In the genomic region with DNA sequence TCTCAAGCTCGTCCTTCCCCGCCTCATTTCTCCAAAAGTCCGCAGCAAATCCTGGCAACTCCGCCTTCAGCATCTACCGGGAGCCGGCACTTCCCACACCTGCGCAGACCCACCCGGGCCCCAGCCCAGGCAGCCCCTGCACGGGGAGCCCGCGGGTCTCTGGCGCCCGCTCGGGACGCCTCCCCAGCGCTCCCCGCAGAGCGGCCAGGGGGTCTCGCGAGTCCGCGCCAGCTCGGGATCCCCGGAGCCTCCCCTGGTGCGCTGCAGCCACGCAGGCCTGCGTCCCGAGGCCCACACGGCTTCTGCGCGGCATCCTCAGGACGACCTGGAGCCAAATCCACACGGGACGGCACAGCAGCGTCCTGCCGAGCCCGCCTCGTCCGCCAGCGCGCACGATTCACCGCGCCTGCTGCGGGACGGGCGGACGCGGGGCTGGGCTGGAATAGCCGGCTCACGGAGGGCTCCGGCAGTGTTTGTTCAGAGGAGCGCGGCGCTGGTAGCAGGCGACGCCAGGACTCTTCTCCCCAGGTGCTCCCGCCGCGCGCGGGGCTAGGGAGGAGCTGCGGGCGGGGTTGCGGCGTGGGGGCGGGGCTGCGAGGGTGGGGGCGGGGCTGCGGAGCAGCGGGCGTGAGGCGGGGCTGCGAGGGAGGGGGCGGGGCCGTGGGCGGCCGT, we compare ENCODE assay signal across 8 cellular contexts. TPM values are rescaled to one million over a fixed set of nuclear protein-coding genes. Genes with fewer than 3 reads are reported as not detected.
A peak's percentile ranks its signal among the peaks of the same experiment; 100 is the strongest.
DNase-seq lines count a peak whose midpoint lies in the region; ATAC-seq lines count a peak whose summit lies in the region.

No MANE protein-coding gene starts in this region.

- peak overlapping the region; percentile 85 for H3K4me2 ChIP-seq in mesenchymal stem cell (ENCODE audit: low read length, poor library complexity, severe bottlenecking)

- H3K4me3 ChIP-seq in mesenchymal stem cell (ENCODE audit: insufficient read depth in 1 of 2, low read depth in 1 of 2, low read length in 2 of 2), result peak overlapping the region; percentile 73 to 83
- peak overlapping the region; percentile 48 for H3K4me3 ChIP-seq in urinary bladder (ENCODE audit: low read depth, low read length)

- H3K27ac ChIP-seq in cingulate gyrus (ENCODE audit: low read depth, low read length), result peak overlapping the region; percentile 75
- no peak overlapping the region for H3K27ac ChIP-seq in mesenchymal stem cell (ENCODE audit: low read length, poor library complexity, severe bottlenecking)
- H3K27ac ChIP-seq in urinary bladder (ENCODE audit: low read depth), result no peak overlapping the region

- peak overlapping the region in 1 of 2 experiments; percentile 57 for H3K23ac ChIP-seq in mesenchymal stem cell (ENCODE audit: low read length in 2 of 2)

- peak overlapping the region in 1 of 2 experiments; percentile 86 for H2BK12ac ChIP-seq in mesenchymal stem cell (ENCODE audit: low read length in 2 of 2)

- H4K91ac ChIP-seq in mesenchymal stem cell (ENCODE audit: low read length), result peak overlapping the region; percentile 18

- H3K36me3 Mint-ChIP-seq in stimulated activated naive CD8-positive, alpha-beta T cell treated with anti-CD3 and anti-CD28 coated beads, Interleukin-15, Interleukin-2, amounts not matched to agents 100 ng/mL and 50 ng/mL, for 24 hours (ENCODE audit: low read depth), result peaks cover 11% of the 10 kb centered on the region

- WGBS in mesenchymal stem cell, result 1% methylated on average over 51 of the region's 78 CpGs
- WGBS in urinary bladder, result under 1% methylated on average over 70 of the region's 78 CpGs

- peak overlapping the region; percentile 5 for H4K8ac ChIP-seq in mesenchymal stem cell (ENCODE audit: low read length)

- H2AFZ ChIP-seq in mesenchymal stem cell (ENCODE audit: low read depth, low read length), result peak overlapping the region; percentile 98

- H3K4ac ChIP-seq in mesenchymal stem cell (ENCODE audit: low read depth in 1 of 2, low read length in 2 of 2), result peak overlapping the region in 1 of 2 experiments; percentile 83

- H3K4me1 ChIP-seq in mesenchymal stem cell (ENCODE audit: control insufficient read depth, insufficient read depth, low read depth, low read length) (peaks cover 48% of the 10 kb centered on the region), urinary bladder (ENCODE audit: insufficient read depth) (peaks cover 3% of the 10 kb centered on the region)

- no peaks in the 10 kb centered on the region for H3K9me3 Mint-ChIP-seq in stimulated activated naive CD8-positive, alpha-beta T cell treated with anti-CD3 and anti-CD28 coated beads, Interleukin-15, Interleukin-2, amounts not matched to agents 100 ng/mL and 50 ng/mL, for 24 hours

- H2BK15ac ChIP-seq in mesenchymal stem cell (ENCODE audit: low read depth, poor library complexity, severe bottlenecking), result no peak overlapping the region

- H3K4me1 Mint-ChIP-seq in stimulated activated naive CD8-positive, alpha-beta T cell treated with anti-CD3 and anti-CD28 coated beads, Interleukin-15, Interleukin-2, amounts not matched to agents 100 ng/mL and 50 ng/mL, for 24 hours (ENCODE audit: low read depth), result peaks cover 46% of the 10 kb centered on the region

- peak overlapping the region; percentile 60 for H3K9ac ChIP-seq in mesenchymal stem cell (ENCODE audit: low read length)

- no peak for DNase-seq in stimulated activated naive CD8-positive, alpha-beta T cell treated with anti-CD3 and anti-CD28 coated beads, Interleukin-15, Interleukin-2, amounts not matched to agents 100 U/mL and 50 U/mL, for 24 hours
- DNase-seq in NCI-H774 (lab: John Stamatoyannopoulos, UW) (peak; percentile 73), mesenchymal stem cell (peak; percentile 55), EL (no peak)

- no peak for ATAC-seq in stimulated activated naive CD8-positive, alpha-beta T cell treated with anti-CD3 and anti-CD28 coated beads, Interleukin-15, Interleukin-2, amounts not matched to agents 100 U/mL and 50 U/mL, for 24 hours
- peak; percentile 30 for ATAC-seq in HG03139 (IDR thresholded peaks at IDR 0.05; ENCODE audit: unreplicated experiment)

- H2BK120ac ChIP-seq in mesenchymal stem cell (ENCODE audit: low read depth, low read length), result no peak overlapping the region

- peak overlapping the region; percentile 49 for H3K27ac Mint-ChIP-seq in stimulated activated naive CD8-positive, alpha-beta T cell treated with anti-CD3 and anti-CD28 coated beads, Interleukin-15, Interleukin-2, amounts not matched to agents 100 ng/mL and 50 ng/mL, for 24 hours

- peak overlapping the region; percentile 79 for H3K4me3 Mint-ChIP-seq in stimulated activated naive CD8-positive, alpha-beta T cell treated with anti-CD3 and anti-CD28 coated beads, Interleukin-15, Interleukin-2, amounts not matched to agents 100 ng/mL and 50 ng/mL, for 24 hours

- peaks cover 4 to 7% of the 10 kb centered on the region in 2 experiments for H3K27me3 ChIP-seq in mesenchymal stem cell (ENCODE audit: control insufficient read depth in 1 of 2, insufficient read depth in 1 of 2, low read length in 2 of 2)

- peaks cover 12% of the 10 kb centered on the region for H3K27me3 Mint-ChIP-seq in stimulated activated naive CD8-positive, alpha-beta T cell treated with anti-CD3 and anti-CD28 coated beads, Interleukin-15, Interleukin-2, amounts not matched to agents 100 ng/mL and 50 ng/mL, for 24 hours

- no peaks in the 10 kb centered on the region for H3K9me3 ChIP-seq in mesenchymal stem cell (ENCODE audit: control insufficient read depth, low read length)

- H2AK5ac ChIP-seq in mesenchymal stem cell (ENCODE audit: low read length, severe bottlenecking), result no peak overlapping the region

- peaks cover 3% of the 10 kb centered on the region for H3K79me1 ChIP-seq in mesenchymal stem cell (replicated peaks; ENCODE audit: low read length, poor library complexity, severe bottlenecking)

- H2BK5ac ChIP-seq in mesenchymal stem cell (ENCODE audit: low read depth, low read length, poor library complexity, severe bottlenecking), result no peak overlapping the region

- H3K36me3 ChIP-seq in mesenchymal stem cell (ENCODE audit: control insufficient read depth in 1 of 2, insufficient read depth in 2 of 2, low read depth in 1 of 2, low read length in 2 of 2) (peaks cover 0 to 12% of the 10 kb centered on the region in 2 experiments), urinary bladder (ENCODE audit: insufficient read depth) (no peaks in the 10 kb centered on the region)

- H3K14ac ChIP-seq in mesenchymal stem cell (ENCODE audit: low read length in 2 of 2), result peak overlapping the region in 1 of 2 experiments; percentile 88

- peak overlapping the region; percentile 60 to 92 for H3K18ac ChIP-seq in mesenchymal stem cell (ENCODE audit: low read depth in 1 of 2, low read length in 2 of 2)

RNA-seq across cellular contexts. Expression of a gene that starts 0.8 kb away (rescaled TPM):
- polyA plus RNA-seq in mesenchymal stem cell (2013, experiment 1 of 2), result 13.2 TPM
- 11.9 TPM for polyA plus RNA-seq in mesenchymal stem cell (2013, experiment 2 of 2)
- 16.5 TPM for total RNA-seq in urinary bladder
- 21.1 TPM for polyA plus RNA-seq in urinary bladder

RNA-seq across cellular contexts. Expression of a gene that starts 14.7 kb away (rescaled TPM):
- 3.2 TPM for polyA plus RNA-seq in mesenchymal stem cell (2013, experiment 1 of 2)
- 2.3 TPM for polyA plus RNA-seq in mesenchymal stem cell (2013, experiment 2 of 2)
- 3.3 TPM for total RNA-seq in urinary bladder
- polyA plus RNA-seq in urinary bladder, result 13.8 TPM

RNA-seq across cellular contexts. Expression of a gene that starts 14.9 kb away (rescaled TPM):
- 0.46 TPM for polyA plus RNA-seq in mesenchymal stem cell (2013, experiment 1 of 2)
- 0.67 TPM for polyA plus RNA-seq in mesenchymal stem cell (2013, experiment 2 of 2)
- total RNA-seq in urinary bladder, result 0.37 TPM
- polyA plus RNA-seq in urinary bladder, result 1.2 TPM

RNA-seq across cellular contexts. Expression of a gene that starts 38.1 kb away (rescaled TPM):
- 1.2 TPM for polyA plus RNA-seq in mesenchymal stem cell (2013, experiment 1 of 2)
- 1.2 TPM for polyA plus RNA-seq in mesenchymal stem cell (2013, experiment 2 of 2)
- 0.90 TPM for total RNA-seq in urinary bladder
- polyA plus RNA-seq in urinary bladder, result 0.96 TPM

RNA-seq across cellular contexts. Expression of a gene that starts 40.1 kb away (rescaled TPM):
- 41.9 TPM for polyA plus RNA-seq in mesenchymal stem cell (2013, experiment 1 of 2)
- 42.6 TPM for polyA plus RNA-seq in mesenchymal stem cell (2013, experiment 2 of 2)
- 8.7 TPM for total RNA-seq in urinary bladder
- polyA plus RNA-seq in urinary bladder, result 79.0 TPM

Comparison
In these comparisons a context has a peak if more than half of its experiments do, and no peak if none do; other contexts are left out.
1. DNase-seq: peak in NCI-H774 (single experiment) and mesenchymal stem cell (single experiment); none in stimulated activated naive CD8-positive, alpha-beta T cell treated with anti-CD3 and anti-CD28 coated beads, Interleukin-15, Interleukin-2, amounts not matched to agents 100 U/mL and 50 U/mL, for 24 hours (single experiment) and EL (single experiment).